In genomic region chr4:186030795-186031194, GRCh38 we compare ENCODE assay signal across 15 cellular contexts. TPM values are rescaled to one million over a fixed set of nuclear protein-coding genes. Genes with fewer than 3 reads are reported as not detected.
DNase-seq lines count a peak whose midpoint lies in the region; ATAC-seq and TF ChIP-seq lines count a peak whose summit lies in the region.
"Had no signal": no experiment of that assay in that cellular context is flagged by ENCODE, and none has a peak within 500 bp of the region (broad histone marks: within the 10 kb centered on the region; RNA-seq: fewer than 3 reads in every experiment).

No MANE protein-coding gene starts in this region.

- H3K27ac Mint-ChIP-seq in Calu3 (ENCODE audit: unreplicated experiment) (no peak overlapping the region), type B pancreatic cell (no peak overlapping the region)
- H3K27ac Mint-ChIP-seq in activated T-cell treated with anti-CD3 and anti-CD28 coated beads, Interleukin-2, amount 50 U/mL, for 72 hours, result no peak overlapping the region
- H3K27ac Mint-ChIP-seq: activated naive CD4-positive, alpha-beta T cell treated with anti-CD3 and anti-CD28 coated beads, Interleukin-2, amount 50 U/mL, for 72 hours; stimulated activated naive B cell treated with anti-CD40 and anti-IgM and Interleukin-4, amounts not matched to agents 10 μg/mL and 1 μg/mL and 100 μg/mL, for 72 hours had no signal

- H3K4me2 ChIP-seq in neural cell (ENCODE audit: low read length), result no peak overlapping the region

- CTCF ChIA-PET in Calu3 (lab: Charles Lee), result interaction anchor here (1.4 kb wide), 1 partner anchor 9 kb away, joined by 3 read pairs; no protein-coding TSS in a partner anchor

- H3K36me3 Mint-ChIP-seq in Calu3 (ENCODE audit: insufficient read depth, unreplicated experiment), result no peaks in the 10 kb centered on the region
- peaks cover 3% of the 10 kb centered on the region for H3K36me3 Mint-ChIP-seq in type B pancreatic cell
- peaks cover 2 to 6% of the 10 kb centered on the region in 2 donors for H3K36me3 Mint-ChIP-seq in activated T-cell treated with anti-CD3 and anti-CD28 coated beads, Interleukin-2, amount 50 U/mL, for 72 hours (ENCODE audit: insufficient read depth in 2 of 2)

- H3K4me1 Mint-ChIP-seq in Calu3 (ENCODE audit: low read depth, unreplicated experiment) (no peaks in the 10 kb centered on the region), type B pancreatic cell (ENCODE audit: unreplicated experiment) (peaks cover 15% of the 10 kb centered on the region)
- H3K4me1 Mint-ChIP-seq in activated T-cell treated with anti-CD3 and anti-CD28 coated beads, Interleukin-2, amount 50 U/mL, for 72 hours (ENCODE audit: low read depth), result no peaks in the 10 kb centered on the region
- H3K4me1 Mint-ChIP-seq: stimulated activated naive B cell treated with anti-CD40 and anti-IgM and Interleukin-4, amounts not matched to agents 10 μg/mL and 1 μg/mL and 100 μg/mL, for 72 hours had no signal

- TF ChIP-seq RAD21 in neural cell (conservative IDR thresholded peaks at IDR 0.05), result no peak

- TF ChIP-seq CTCF in VCaP (conservative IDR thresholded peaks at IDR 0.05) (no peak), neural cell (IDR thresholded peaks at IDR 0.05; ENCODE audit: poor library complexity, severe bottlenecking) (no peak), suprapubic skin (IDR thresholded peaks at IDR 0.05) (no peak), Calu3 (IDR thresholded peaks at IDR 0.05; ENCODE audit: unreplicated experiment) (no peak), type B pancreatic cell (conservative IDR thresholded peaks at IDR 0.05) (no peak)

- H4K20me1 ChIP-seq in neural cell (ENCODE audit: insufficient read depth), result no peaks in the 10 kb centered on the region

- no TSS peak for BruUV-seq in Calu3 (replicated peaks; lab: Mats Ljungman, UMichigan)

- TF ChIP-seq EP300 in neural cell (conservative IDR thresholded peaks at IDR 0.05; ENCODE audit: poor library complexity, severe bottlenecking), result no peak
- TF ChIP-seq EP300 in suprapubic skin (IDR thresholded peaks at IDR 0.05), result no peak

- H3K9ac ChIP-seq in neural cell (ENCODE audit: low read length), result no peak overlapping the region

- ATAC-seq in HG02870 (IDR thresholded peaks at IDR 0.05; ENCODE audit: unreplicated experiment), result no peak
- ATAC-seq in activated T-cell treated with anti-CD3 and anti-CD28 coated beads, Interleukin-2, amount 50 U/mL, for 72 hours (replicated peaks in 1 of 2), result no peak
- ATAC-seq: activated CD4-positive, CD25-positive, alpha-beta regulatory T cell treated with anti-CD3 and anti-CD28 coated beads, Interleukin-2, amount 50 U/mL, for 24 hours; activated naive CD4-positive, alpha-beta T cell treated with anti-CD3 and anti-CD28 coated beads, Interleukin-2, amount 50 U/mL, for 72 hours; stimulated activated naive B cell treated with anti-CD40 and anti-IgM and Interleukin-4, amounts not matched to agents 10 μg/mL and 1 μg/mL and 100 μg/mL, for 72 hours had no signal

- H3K9me3 Mint-ChIP-seq in Calu3 (ENCODE audit: low read depth, unreplicated experiment) (no peaks in the 10 kb centered on the region), type B pancreatic cell (peaks cover 19% of the 10 kb centered on the region)
- H3K9me3 Mint-ChIP-seq in activated T-cell treated with anti-CD3 and anti-CD28 coated beads, Interleukin-2, amount 50 U/mL, for 72 hours, result peaks cover 3 to 5% of the 10 kb centered on the region in 2 donors

- H3K4me3 Mint-ChIP-seq in Calu3 (ENCODE audit: low read depth, unreplicated experiment), result no peak overlapping the region
- no peak overlapping the region for H3K4me3 Mint-ChIP-seq in type B pancreatic cell
- H3K4me3 Mint-ChIP-seq in activated T-cell treated with anti-CD3 and anti-CD28 coated beads, Interleukin-2, amount 50 U/mL, for 72 hours, result no peak overlapping the region
- H3K4me3 Mint-ChIP-seq: stimulated activated naive B cell treated with anti-CD40 and anti-IgM and Interleukin-4, amounts not matched to agents 10 μg/mL and 1 μg/mL and 100 μg/mL, for 72 hours had no signal

- peaks cover 16% of the 10 kb centered on the region for H3K27me3 Mint-ChIP-seq in Calu3 (ENCODE audit: unreplicated experiment)
- H3K27me3 Mint-ChIP-seq in type B pancreatic cell, result peaks cover 7% of the 10 kb centered on the region
- peaks cover 21% of the 10 kb centered on the region for H3K27me3 Mint-ChIP-seq in activated T-cell treated with anti-CD3 and anti-CD28 coated beads, Interleukin-2, amount 50 U/mL, for 72 hours (ENCODE audit: low read depth)

- no peak for TF ChIP-seq POLR2A in suprapubic skin (IDR thresholded peaks at IDR 0.05)

- 41 to 43% methylated on average over 3 of the region's 3 CpGs for WGBS in esophagus, 2 donors
- 53% methylated on average over 3 of the region's 3 CpGs for WGBS in suprapubic skin

- no peak for DNase-seq in suprapubic skin (ENCODE audit: low spot score in 2 of 2)
- DNase-seq in Calu3, result no peak
- no peak for DNase-seq in type B pancreatic cell (ENCODE audit: extremely low spot score, unreplicated experiment)
- no peak for DNase-seq in activated T-cell treated with anti-CD3 and anti-CD28 coated beads, Interleukin-2, amount 50 U/mL, for 72 hours
- DNase-seq: DMS53; NCI-H2029 treated with DMSO at 0.1 percent for 48 hours; stimulated activated naive B cell treated with anti-CD40 and anti-IgM and Interleukin-4, amounts not matched to agents 10 μg/mL and 1 μg/mL and 100 μg/mL, for 72 hours; T-helper 1 cell had no signal

- H3K27ac ChIP-seq in VCaP, result peak overlapping the region; percentile 91
- peak overlapping the region; percentile 81 to 88 for H3K27ac ChIP-seq in esophagus (ENCODE audit: low read depth in 2 of 2, low read length in 1 of 2)
- H3K27ac ChIP-seq in neural cell (ENCODE audit: low read length), result peak overlapping the region; percentile 73
- peak overlapping the region; percentile 65 for H3K27ac ChIP-seq in suprapubic skin

- H3K4me1 ChIP-seq in esophagus (ENCODE audit: control insufficient read depth in 2 of 2, insufficient read depth in 2 of 2, low read length in 1 of 2) (peaks cover 2 to 17% of the 10 kb centered on the region in 2 donors), suprapubic skin (peaks cover 22% of the 10 kb centered on the region)

- H3K9me3 ChIP-seq in esophagus (ENCODE audit: control insufficient read depth in 2 of 2, insufficient read depth in 1 of 2, low read depth in 1 of 2, low read length in 1 of 2), result peaks cover 0 to 5% of the 10 kb centered on the region in 2 donors
- H3K9me3 ChIP-seq in neural cell (ENCODE audit: low read length), result peaks cover 5% of the 10 kb centered on the region
- no peaks in the 10 kb centered on the region for H3K9me3 ChIP-seq in suprapubic skin

- no peak overlapping the region for H2AFZ ChIP-seq in neural cell (ENCODE audit: low read depth, low read length)

- H3K4me3 ChIP-seq in esophagus (ENCODE audit: low read depth in 1 of 2, low read length in 2 of 2) (no peak overlapping the region), neural cell (ENCODE audit: low read length) (no peak overlapping the region), suprapubic skin (peak overlapping the region; percentile 14)
- H3K4me3 ChIP-seq: skin epidermis had no signal

- H3K36me3 ChIP-seq in esophagus (ENCODE audit: control insufficient read depth in 2 of 2, insufficient read depth in 2 of 2, low read length in 1 of 2), result no peaks in the 10 kb centered on the region
- H3K36me3 ChIP-seq in neural cell (ENCODE audit: insufficient read depth, low read length), result no peaks in the 10 kb centered on the region
- no peaks in the 10 kb centered on the region for H3K36me3 ChIP-seq in suprapubic skin

- no peaks in the 10 kb centered on the region for H3K79me2 ChIP-seq in neural cell (replicated peaks; ENCODE audit: insufficient read depth, low read length)

- H3K9me2 ChIP-seq in neural cell (ENCODE audit: insufficient read depth, low read length), result no peaks in the 10 kb centered on the region

- intact Hi-C loops in Calu3 (cut with micrococcal nuclease; ENCODE audit: unreplicated experiment), result no loop called here

- no peaks in the 10 kb centered on the region for H3K27me3 ChIP-seq in esophagus (ENCODE audit: control insufficient read depth in 1 of 2, insufficient read depth in 2 of 2, low read length in 2 of 2)
- H3K27me3 ChIP-seq in neural cell (ENCODE audit: insufficient read depth, low read depth, low read length), result no peaks in the 10 kb centered on the region
- peaks cover 8% of the 10 kb centered on the region for H3K27me3 ChIP-seq in suprapubic skin

- H3F3A ChIP-seq in neural cell (ENCODE audit: insufficient read depth, low read length, poor library complexity, severe bottlenecking), result no peaks in the 10 kb centered on the region

TF ChIP-seq in neural cell, 6 proteins besides CTCF, POLR2A, EP300 and RAD21 (continues in another document):
- TF ChIP-seq POLR2AphosphoS5 (IDR thresholded peaks at IDR 0.05) (no peak), TAF1 (IDR thresholded peaks at IDR 0.05; ENCODE audit: low read depth) (no peak), SMC3 (conservative IDR thresholded peaks at IDR 0.05; ENCODE audit: poor library complexity) (no peak), REST (IDR thresholded peaks at IDR 0.05; ENCODE audit: borderline replicate concordance) (no peak)

RNA-seq across cellular contexts. Expression of gene TLR3, which starts 38.2 kb away (rescaled TPM):
- polyA plus RNA-seq in esophagus (1 to 10 TPM; 2.1 to 3.6 TPM), neural cell (not detected in 2 replicates)
- polyA minus RNA-seq in neural cell, result not detected in 2 replicates
- total RNA-seq in suprapubic skin (1 to 10 TPM; 3.1 to 6.1 (median 4.4) TPM), Calu3 (2022) (8.0 and 10.6 TPM in 2 replicates), type B pancreatic cell (ENCODE audit: low replicate concordance) (8.8 and 22.6 TPM in 2 replicates)
- under 1 TPM; 0.09 to 0.14 TPM for total RNA-seq in activated T-cell treated with anti-CD3 and anti-CD28 coated beads, Interleukin-2, amount 50 U/mL, for 72 hours
